Comparison of ENCODE assay signal across 19 cellular contexts in the genomic region with DNA sequence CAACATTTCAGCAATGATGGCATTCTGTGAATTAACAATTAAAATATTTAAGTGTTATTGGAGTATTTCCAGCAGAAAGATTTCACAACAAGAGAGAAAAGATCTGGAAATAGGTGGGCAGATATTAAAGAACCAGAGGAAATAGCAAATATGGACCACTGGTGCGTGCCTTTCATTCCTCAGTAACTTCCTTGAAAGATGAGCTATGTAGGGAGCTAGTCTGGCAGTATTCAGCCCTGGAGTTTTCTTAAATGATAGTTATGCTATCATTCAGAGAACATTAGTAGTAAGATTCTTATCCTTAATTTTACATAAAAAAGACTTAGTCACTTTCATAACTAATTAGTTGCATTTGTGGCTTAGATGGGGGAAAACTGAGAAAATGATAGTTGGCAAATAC. TPM values are rescaled to one million over a fixed set of nuclear protein-coding genes. Genes with fewer than 3 reads are reported as not detected.
DNase-seq lines count a peak whose midpoint lies in the region; ATAC-seq and TF ChIP-seq lines count a peak whose summit lies in the region.
"Had no signal": no experiment of that assay in that cellular context is flagged by ENCODE, and none has a peak within 500 bp of the region (broad histone marks: within the 10 kb centered on the region; RNA-seq: fewer than 3 reads in every experiment).

No MANE protein-coding gene starts in this region.

- H3K4me1 Mint-ChIP-seq in endothelial cell (ENCODE audit: unreplicated experiment) = peaks cover 10% of the 10 kb centered on the region
- H3K4me1 Mint-ChIP-seq in nephron progenitor cell = peaks cover 24% of the 10 kb centered on the region
- H3K4me1 Mint-ChIP-seq in activated naive CD8-positive, alpha-beta T cell treated with anti-CD3 and anti-CD28 coated beads for 36 hours = peaks cover 4% of the 10 kb centered on the region
- H3K4me1 Mint-ChIP-seq: activated naive CD4-positive, alpha-beta T cell treated with anti-CD3 and anti-CD28 coated beads, Interleukin-2, amount 50 U/mL, for 24 hours; CD8-positive, alpha-beta memory T cell had no signal

- intact Hi-C loops in lower leg skin (cut with DNase I; ENCODE audit: low total_unique reads) = loop anchor here (10.0 kb wide), 1 partner anchor 95 kb away; no protein-coding TSS in a partner anchor

- no peak overlapping the region for H3K4me3 Mint-ChIP-seq in endothelial cell (ENCODE audit: unreplicated experiment)
- H3K4me3 Mint-ChIP-seq in nephron progenitor cell = peak overlapping the region; percentile 52
- no peak overlapping the region for H3K4me3 Mint-ChIP-seq in activated naive CD8-positive, alpha-beta T cell treated with anti-CD3 and anti-CD28 coated beads for 36 hours
- H3K4me3 Mint-ChIP-seq: activated naive CD4-positive, alpha-beta T cell treated with anti-CD3 and anti-CD28 coated beads, Interleukin-2, amount 50 U/mL, for 24 hours; CD8-positive, alpha-beta memory T cell had no signal

- peaks cover 39% of the 10 kb centered on the region for H3K36me3 ChIP-seq in RWPE2 (ENCODE audit: low read depth)
- H3K36me3 ChIP-seq: colonic mucosa had no signal

- TF ChIP-seq POLR2A in lower leg skin (IDR thresholded peaks at IDR 0.05) = no peak

- no peak for ATAC-seq in RWPE2 (ENCODE audit: low read depth)

- no peak for TF ChIP-seq CTCF in RWPE2 (IDR thresholded peaks at IDR 0.05; ENCODE audit: poor library complexity, severe bottlenecking)
- no peak for TF ChIP-seq CTCF in endothelial cell (IDR thresholded peaks at IDR 0.05; ENCODE audit: unreplicated experiment)
- TF ChIP-seq CTCF in nephron progenitor cell (IDR thresholded peaks at IDR 0.05) = no peak
- no peak for TF ChIP-seq CTCF in lower leg skin (IDR thresholded peaks at IDR 0.05)

- peaks cover 3% of the 10 kb centered on the region for H3K9me3 ChIP-seq in RWPE2 (ENCODE audit: severe bottlenecking)
- H3K9me3 ChIP-seq: colonic mucosa had no signal

- H3K4me1 ChIP-seq in RWPE2 (ENCODE audit: insufficient read depth, poor library complexity, severe bottlenecking) = peaks cover 13% of the 10 kb centered on the region
- H3K4me1 ChIP-seq: colonic mucosa had no signal

- H3K27me3 Mint-ChIP-seq in endothelial cell (ENCODE audit: unreplicated experiment) (peaks cover 4% of the 10 kb centered on the region), nephron progenitor cell (ENCODE audit: low read depth, poor library complexity) (no peaks in the 10 kb centered on the region)
- H3K27me3 Mint-ChIP-seq in activated naive CD8-positive, alpha-beta T cell treated with anti-CD3 and anti-CD28 coated beads for 36 hours = no peaks in the 10 kb centered on the region

- DNase-seq in AG20443 (ENCODE audit: low spot score) (peak; percentile 49), RWPE2 (ENCODE audit: low spot score) (no peak), endothelial cell (ENCODE audit: low spot score) (no peak), nephron progenitor cell (no peak), NCI-H69 (lab: John Stamatoyannopoulos, UW) (no peak), NCI-H1930 (lab: John Stamatoyannopoulos, UW) (no peak), lower leg skin (ENCODE audit: low spot score in 2 of 2) (no peak)
- no peak for DNase-seq in activated naive CD8-positive, alpha-beta T cell treated with anti-CD3 and anti-CD28 coated beads for 36 hours
- DNase-seq: activated CD4-positive, CD25-positive, alpha-beta regulatory T cell treated with anti-CD3 and anti-CD28 coated beads, Interleukin-2, amount 50 U/mL, for 72 hours; activated CD8-positive, alpha-beta memory T cell treated with anti-CD3 and anti-CD28 coated beads for 24 hours; CD8-positive, alpha-beta memory T cell; colonic mucosa; heart right ventricle; NCI-H1092; NCI-H2029 treated with DMSO at 0.1 percent for 48 hours; T1000 had no signal

- H3K27ac Mint-ChIP-seq in endothelial cell (ENCODE audit: unreplicated experiment) (peak overlapping the region; percentile 32), nephron progenitor cell (peak overlapping the region; percentile 57)
- no peak overlapping the region for H3K27ac Mint-ChIP-seq in activated naive CD8-positive, alpha-beta T cell treated with anti-CD3 and anti-CD28 coated beads for 36 hours
- H3K27ac Mint-ChIP-seq: activated naive CD4-positive, alpha-beta T cell treated with anti-CD3 and anti-CD28 coated beads, Interleukin-2, amount 50 U/mL, for 24 hours; activated T-cell treated with anti-CD3 and anti-CD28 coated beads, Interleukin-2, amount 50 U/mL, for 72 hours had no signal

- peak overlapping the region; percentile 37 for H3K27ac ChIP-seq in RWPE2 (ENCODE audit: poor library complexity, severe bottlenecking)
- H3K27ac ChIP-seq: colonic mucosa, KMS-11 had no signal

- H3K27me3 ChIP-seq in RWPE2 (ENCODE audit: insufficient read depth, poor library complexity, severe bottlenecking) = no peaks in the 10 kb centered on the region
- H3K27me3 ChIP-seq: colonic mucosa, heart right ventricle had no signal

- peaks cover 56% of the 10 kb centered on the region for H3K36me3 Mint-ChIP-seq in endothelial cell (ENCODE audit: low read depth, unreplicated experiment)
- H3K36me3 Mint-ChIP-seq in nephron progenitor cell (ENCODE audit: low read depth) = peaks cover 98% of the 10 kb centered on the region
- H3K36me3 Mint-ChIP-seq in activated naive CD8-positive, alpha-beta T cell treated with anti-CD3 and anti-CD28 coated beads for 36 hours = peaks cover 2% of the 10 kb centered on the region
- H3K36me3 Mint-ChIP-seq: activated naive CD4-positive, alpha-beta T cell treated with anti-CD3 and anti-CD28 coated beads, Interleukin-2, amount 50 U/mL, for 24 hours had no signal

- peaks cover 11% of the 10 kb centered on the region for H3K9me3 Mint-ChIP-seq in endothelial cell (ENCODE audit: unreplicated experiment)
- peaks cover 61% of the 10 kb centered on the region for H3K9me3 Mint-ChIP-seq in nephron progenitor cell
- peaks cover 6% of the 10 kb centered on the region for H3K9me3 Mint-ChIP-seq in activated naive CD8-positive, alpha-beta T cell treated with anti-CD3 and anti-CD28 coated beads for 36 hours
- H3K9me3 Mint-ChIP-seq: activated naive CD4-positive, alpha-beta T cell treated with anti-CD3 and anti-CD28 coated beads, Interleukin-2, amount 50 U/mL, for 24 hours had no signal

- WGBS in lower leg skin, 2 donors = 61 to 83% methylated on average over 1 of the region's 1 CpG

- no peak overlapping the region for H3K4me3 ChIP-seq in RWPE2 (ENCODE audit: severe bottlenecking)
- no peak overlapping the region for H3K4me3 ChIP-seq in lower leg skin (ENCODE audit: low read depth, poor library complexity, severe bottlenecking)
- H3K4me3 ChIP-seq: colonic mucosa, heart right ventricle had no signal

RNA-seq across cellular contexts. Expression of a gene that starts 41.5 kb away (rescaled TPM):
- total RNA-seq in endothelial cell (ENCODE audit: unreplicated experiment) (84.1 TPM), lower leg skin (100 to 1,000 TPM in 2 of 4 donors, 10 to 100 TPM in 2; 65.8 to 111 (median 93.6) TPM)
- total RNA-seq in activated naive CD8-positive, alpha-beta T cell treated with anti-CD3 and anti-CD28 coated beads for 36 hours = 1 to 10 TPM in 1 of 2 experiments, under 1 TPM in 1; 0.97 to 1.0 TPM

Comparison
In these comparisons a context has a peak if more than half of its experiments do, and no peak if none do; other contexts are left out.
1. RNA of a gene that starts 41.5 kb away (total RNA-seq): 65.8 to 111 TPM in lower leg skin and 84.1 TPM in endothelial cell (single experiment); 0.97 to 1.0 TPM in activated naive CD8-positive, alpha-beta T cell treated with anti-CD3 and anti-CD28 coated beads for 36 hours; every median in the first group is over 10 times any median in the second.